8 cellular contexts compared by ENCODE assay signal in genomic region chr6:5260111-5260620, GRCh38. TPM values are rescaled to one million over a fixed set of nuclear protein-coding genes. Genes with fewer than 3 reads are reported as not detected.
A peak's percentile ranks its signal among the peaks of the same experiment; 100 is the strongest.
DNase-seq lines count a peak whose midpoint lies in the region; ATAC-seq, FAIRE-seq and TF ChIP-seq lines count a peak whose summit lies in the region.

No MANE protein-coding gene starts in this region.

- ATAC-seq in GM21423 (IDR thresholded peaks at IDR 0.05; ENCODE audit: unreplicated experiment) = peak; percentile 61

- TF ChIP-seq CTCF in foreskin fibroblast (IDR thresholded peaks at IDR 0.05; ENCODE audit: low read depth, low read length) (no peak), osteoblast (IDR thresholded peaks at IDR 0.05; ENCODE audit: extremely low read depth, low read depth, low read length) (no peak), testis (IDR thresholded peaks at IDR 0.05) (no peak)

- H3K27ac ChIP-seq in osteoblast (ENCODE audit: low read depth, low read length) = peak overlapping the region; percentile 97
- peak overlapping the region; percentile 81 to 98 for H3K27ac ChIP-seq in testis

- DNase-seq in DMS 273 (lab: John Stamatoyannopoulos, UW; ENCODE audit: unreplicated experiment) (peak; percentile 88), HTR-8/SVneo (ENCODE audit: insufficient read length, low spot score) (peak; percentile 54), RKO (ENCODE audit: low spot score) (peak; percentile 78), foreskin fibroblast (peak; percentile 56 to 82), osteoblast (ENCODE audit: insufficient read length, low spot score, missing footprints) (peak; percentile 93), testis (peak; percentile 71)
- peak; percentile 66 for DNase-seq in activated T-helper 9 cell treated with anti-CD3 and anti-CD28 coated beads, Interleukin-2, amount 50 U/mL, for 16 hours (ENCODE audit: low read depth)

- H3K4me2 ChIP-seq in osteoblast (ENCODE audit: insufficient read depth, low read length) = peak overlapping the region; percentile 99

- H3K4me3 ChIP-seq in foreskin fibroblast (ENCODE audit: low read depth in 1 of 2, low read length in 2 of 2) (peak overlapping the region; percentile 82 to 85), osteoblast (ENCODE audit: insufficient read depth, low read length) (peak overlapping the region; percentile 84), testis (peak overlapping the region; percentile 70 to 87)

- H2AFZ ChIP-seq in osteoblast (ENCODE audit: low read length) = peak overlapping the region; percentile 92

- no peaks in the 10 kb centered on the region for H4K20me1 ChIP-seq in osteoblast (ENCODE audit: insufficient read depth, low read length)

- FAIRE-seq in HTR-8/SVneo (lab: Jason Lieb, UNC) = no peak

- 1 to 2% methylated on average over 15 to 22 of the region's 22 CpGs for WGBS in testis, 2 donors

- H3K4me1 ChIP-seq in osteoblast (ENCODE audit: insufficient read depth, low read length) (peaks cover 15% of the 10 kb centered on the region), testis (peaks cover 9% of the 10 kb centered on the region)

- intact Hi-C loops in testis (cut with DNase I; ENCODE audit: low total_unique reads) = no loop called here

- H3K27me3 ChIP-seq in osteoblast (ENCODE audit: insufficient read depth, low read length) = no peaks in the 10 kb centered on the region
- no peaks in the 10 kb centered on the region for H3K27me3 ChIP-seq in testis

- no peaks in the 10 kb centered on the region for H3K36me3 ChIP-seq in osteoblast (ENCODE audit: insufficient read depth, low read length)
- no peaks in the 10 kb centered on the region for H3K36me3 ChIP-seq in testis (ENCODE audit: low read depth, missing control alignments)

- H3K9me3 ChIP-seq in osteoblast (ENCODE audit: low read depth, low read length) (no peaks in the 10 kb centered on the region), testis (no peaks in the 10 kb centered on the region)

- H3K79me2 ChIP-seq in osteoblast (ENCODE audit: insufficient read depth, low read length) = peaks cover 52% of the 10 kb centered on the region

- TF ChIP-seq POLR2A in testis (IDR thresholded peaks at IDR 0.05) = no peak

RNA-seq across cellular contexts. Expression of gene LYRM4, which starts 0.6 kb away (rescaled TPM):
- 7.4 and 16.6 TPM in 2 replicates for total RNA-seq in osteoblast
- 10 to 100 TPM; 18.5 to 23.0 TPM for total RNA-seq in testis
- 41.8 TPM for polyA plus RNA-seq in testis (ENCODE audit: insufficient read depth, low read depth, low replicate concordance)

RNA-seq across cellular contexts. Expression of gene FARS2, which starts 1.1 kb away (rescaled TPM):
- total RNA-seq in osteoblast = 25.9 and 29.7 TPM in 2 replicates
- total RNA-seq in testis = 10 to 100 TPM; 15.4 to 26.8 TPM
- 22.1 TPM for polyA plus RNA-seq in testis (ENCODE audit: insufficient read depth, low read depth, low replicate concordance)

Comparison
In these comparisons a context has a peak if more than half of its experiments do, and no peak if none do; other contexts are left out.
1. Peak in every context shown above with its lines: DNase-seq, ATAC-seq, H3K4me3 ChIP-seq and H3K27ac ChIP-seq.